16 cellular contexts compared by ENCODE assay signal in the genomic region with DNA sequence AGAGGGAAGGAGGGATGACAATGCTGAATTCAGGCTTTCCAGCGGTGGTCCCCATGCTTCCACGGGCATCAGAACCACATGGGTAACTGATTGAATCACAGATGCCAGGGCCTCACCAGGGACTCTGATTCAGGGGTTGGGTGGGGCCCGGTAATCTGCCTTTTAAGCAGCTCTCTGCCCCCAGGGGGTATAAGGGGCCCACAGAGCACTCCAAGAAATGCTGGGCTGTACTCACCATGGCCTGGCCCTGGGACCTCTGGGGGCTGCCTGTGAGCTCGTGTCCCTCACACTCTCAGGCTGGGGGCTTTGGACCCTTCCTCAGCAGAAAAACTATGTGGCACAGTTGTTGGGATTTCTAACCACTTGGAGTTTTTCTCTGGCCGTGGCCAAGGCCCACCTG.
DNase-seq lines count a peak whose midpoint lies in the region; ATAC-seq and TF ChIP-seq lines count a peak whose summit lies in the region.
"Had no signal": no experiment of that assay in that cellular context is flagged by ENCODE, and none has a peak within 500 bp of the region (broad histone marks: within the 10 kb centered on the region; RNA-seq: fewer than 3 reads in every experiment).

No MANE protein-coding gene starts in this region.

- no peak for TF ChIP-seq EP300 in Ishikawa (IDR thresholded peaks at IDR 0.05; ENCODE audit: borderline replicate concordance)

- no peak for ATAC-seq in HG03354 (IDR thresholded peaks at IDR 0.05; ENCODE audit: poor library complexity, severe bottlenecking, unreplicated experiment)

- no peak for TF ChIP-seq RAD21 in Ishikawa (IDR thresholded peaks at IDR 0.05; ENCODE audit: low read depth)

- H3K4me2 ChIP-seq in osteoblast (ENCODE audit: insufficient read depth, low read length), result no peak overlapping the region

- no peaks in the 10 kb centered on the region for H3K79me2 ChIP-seq in osteoblast (ENCODE audit: insufficient read depth, low read length)

- no peaks in the 10 kb centered on the region for H3K36me3 ChIP-seq in osteoblast (ENCODE audit: insufficient read depth, low read length)

- H3K9me3 ChIP-seq in osteoblast (ENCODE audit: low read depth, low read length), result no peaks in the 10 kb centered on the region

- TF ChIP-seq CTCF in coronary artery (IDR thresholded peaks at IDR 0.05), result no peak
- TF ChIP-seq CTCF in osteoblast (IDR thresholded peaks at IDR 0.05; ENCODE audit: extremely low read depth, low read depth, low read length), result no peak

- no peaks in the 10 kb centered on the region for H3K27me3 ChIP-seq in osteoblast (ENCODE audit: insufficient read depth, low read length)

- peaks cover 9% of the 10 kb centered on the region for H3K4me1 ChIP-seq in osteoblast (ENCODE audit: insufficient read depth, low read length)

- H2AFZ ChIP-seq in osteoblast (ENCODE audit: low read length), result no peak overlapping the region

- H3K27ac ChIP-seq in coronary artery, result peak overlapping the region; percentile 33 to 49
- H3K27ac ChIP-seq in osteoblast (ENCODE audit: low read depth, low read length), result no peak overlapping the region
- H3K27ac ChIP-seq: HL-60 had no signal

- DNase-seq in coronary artery (ENCODE audit: low spot score) (no peak), osteoblast (ENCODE audit: insufficient read length, low spot score, missing footprints) (peak; percentile 79), NCI-H524 (lab: John Stamatoyannopoulos, UW) (no peak), midbrain (lab: John Stamatoyannopoulos, UW) (no peak), NCI-H748 treated with DMSO at 0.1 percent for 48 hours (lab: John Stamatoyannopoulos, UW) (no peak)
- DNase-seq: AML-193; CD4-positive, alpha-beta memory T cell; DMS153; DMS79; GDM1; H9; IMR-90; KBM-7 had no signal

- H3K4me3 ChIP-seq in coronary artery (no peak overlapping the region), osteoblast (ENCODE audit: insufficient read depth, low read length) (no peak overlapping the region)

- no peaks in the 10 kb centered on the region for H4K20me1 ChIP-seq in osteoblast (ENCODE audit: insufficient read depth, low read length)

TF ChIP-seq in Ishikawa, 13 proteins besides CTCF, POLR2A, EP300 and RAD21:
- no peak for TF ChIP-seq REST (IDR thresholded peaks at IDR 0.05; ENCODE audit: low read depth)
- TF ChIP-seq ZBTB7A (IDR thresholded peaks at IDR 0.05; ENCODE audit: low read depth), result 0 out of 2 replicates have a peak, but pooled peaks have one; percentile 28
- TF ChIP-seq, protein P1, sequence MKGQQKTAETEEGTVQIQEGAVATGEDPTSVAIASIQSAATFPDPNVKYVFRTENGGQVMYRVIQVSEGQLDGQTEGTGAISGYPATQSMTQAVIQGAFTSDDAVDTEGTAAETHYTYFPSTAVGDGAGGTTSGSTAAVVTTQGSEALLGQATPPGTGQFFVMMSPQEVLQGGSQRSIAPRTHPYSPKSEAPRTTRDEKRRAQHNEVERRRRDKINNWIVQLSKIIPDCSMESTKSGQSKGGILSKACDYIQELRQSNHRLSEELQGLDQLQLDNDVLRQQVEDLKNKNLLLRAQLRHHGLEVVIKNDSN (IDR thresholded peaks at IDR 0.05), result no peak
